Comparison of ENCODE assay signal across 1 cellular context in genomic region chr4:55637272-55637820, GRCh38.
TF ChIP-seq lines count a peak whose summit lies in the region.

No MANE protein-coding gene starts in this region.

TF ChIP-seq in K562, 482 proteins besides CTCF, POLR2A, EP300 and RAD21 (continues in another document):
- TF ChIP-seq TCF7L2 (IDR thresholded peaks at IDR 0.05; ENCODE audit: low read depth, low read length) = no peak
- no peak for TF ChIP-seq ZNF76 (CRISPR knock-in tag; IDR thresholded peaks at IDR 0.05; ENCODE audit: borderline replicate concordance)
- no peak for TF ChIP-seq SMAD4 (CRISPR knock-in tag; conservative IDR thresholded peaks at IDR 0.05)
- TF ChIP-seq NONO (IDR thresholded peaks at IDR 0.05; ENCODE audit: low read depth in 2 of 2, low read length in 1 of 2) = no peak
- TF ChIP-seq RERE (CRISPR knock-in tag; IDR thresholded peaks at IDR 0.05; ENCODE audit: borderline replicate concordance) = no peak
- no peak for TF ChIP-seq COPS2 (conservative IDR thresholded peaks at IDR 0.05)
- TF ChIP-seq NFRKB (IDR thresholded peaks at IDR 0.05; ENCODE audit: low read depth) = peak; percentile 85; the same call in 1 of the 2 replicates
- TF ChIP-seq ZNF584 (CRISPR knock-in tag; IDR thresholded peaks at IDR 0.05; ENCODE audit: low read depth) = peak; percentile 48; the same call in 1 of the 2 replicates
- no peak for TF ChIP-seq REST (CRISPR knock-in tag; IDR thresholded peaks at IDR 0.05; ENCODE audit: low read depth)
- no peak for TF ChIP-seq KLF10 (CRISPR knock-in tag; IDR thresholded peaks at IDR 0.05)
- no peak for TF ChIP-seq CREB3 (tag; conservative IDR thresholded peaks at IDR 0.05; ENCODE audit: low read depth)
- TF ChIP-seq NR2C1 (IDR thresholded peaks at IDR 0.05) = peak; percentile 61
- TF ChIP-seq NR2C1 (tag; IDR thresholded peaks at IDR 0.05) = peak; percentile 72
- no peak for TF ChIP-seq ZBTB2 (IDR thresholded peaks at IDR 0.05)
- TF ChIP-seq GABPA (tag; conservative IDR thresholded peaks at IDR 0.05; ENCODE audit: low read depth) = no peak
- TF ChIP-seq SAFB2 (IDR thresholded peaks at IDR 0.05; ENCODE audit: borderline replicate concordance, low read depth, low read length, severe bottlenecking) = no peak
- no peak for TF ChIP-seq EP400 (IDR thresholded peaks at IDR 0.05)
- no peak for TF ChIP-seq BCOR (IDR thresholded peaks at IDR 0.05)
- TF ChIP-seq POLR2H (tag; IDR thresholded peaks at IDR 0.05; ENCODE audit: low read depth) = peak; percentile 42; the same call in 1 of the 2 replicates
- no peak for TF ChIP-seq NCOA2 (IDR thresholded peaks at IDR 0.05; ENCODE audit: partially characterized antibody in 2 of 2)
- no peak for TF ChIP-seq TFAM (CRISPR knock-in tag; conservative IDR thresholded peaks at IDR 0.05)
- TF ChIP-seq ZFP36 (IDR thresholded peaks at IDR 0.05; ENCODE audit: low read depth, low read length, partially characterized antibody) = no peak
- no peak for TF ChIP-seq ZNF511 (CRISPR knock-in tag; IDR thresholded peaks at IDR 0.05)
- no peak for TF ChIP-seq ZNF436 (CRISPR knock-in tag; IDR thresholded peaks at IDR 0.05)
- TF ChIP-seq U2AF2 (optimal IDR thresholded peaks at IDR 0.05; ENCODE audit: low read depth, low read length) = no peak
- 0 out of 2 replicates have a peak, but pooled peaks have one; percentile 17 for TF ChIP-seq L3MBTL2 (IDR thresholded peaks at IDR 0.05)
- no peak for TF ChIP-seq ZNF134 (CRISPR knock-in tag; conservative IDR thresholded peaks at IDR 0.05)
- peak; percentile 91 for TF ChIP-seq PRDM10 (IDR thresholded peaks at IDR 0.05; ENCODE audit: partially characterized antibody)
- TF ChIP-seq POLR2AphosphoS5 (IDR thresholded peaks at IDR 0.05; ENCODE audit: control insufficient read depth, insufficient read depth, low read depth, low read length) = peak; percentile 35; the same call in 1 of the 2 replicates
- TF ChIP-seq MAX (CRISPR knock-in tag; IDR thresholded peaks at IDR 0.05) = no peak
- no peak for TF ChIP-seq HOMEZ (CRISPR knock-in tag; IDR thresholded peaks at IDR 0.05)
- peak; percentile 7; the same call in 1 of the 2 replicates for TF ChIP-seq ZNF24 (IDR thresholded peaks at IDR 0.05)
- TF ChIP-seq ARHGAP35 (IDR thresholded peaks at IDR 0.05; ENCODE audit: partially characterized antibody) = no peak
- no peak for TF ChIP-seq USF1 (CRISPR knock-in tag; IDR thresholded peaks at IDR 0.05)
- no peak; the same call in 1 of the 2 replicates for TF ChIP-seq ELF1 (tag; IDR thresholded peaks at IDR 0.05)
- TF ChIP-seq ZNF583 (CRISPR knock-in tag; IDR thresholded peaks at IDR 0.05) = no peak
- TF ChIP-seq ETV1 (tag; conservative IDR thresholded peaks at IDR 0.05; ENCODE audit: low read depth) = peak; percentile 16; the same call in 1 of the 2 replicates
- TF ChIP-seq HMGXB4 (CRISPR knock-in tag; IDR thresholded peaks at IDR 0.05) = no peak
- peak; percentile 82; the same call in 1 of the 2 replicates for TF ChIP-seq GTF2E2 (tag; IDR thresholded peaks at IDR 0.05)
- no peak for TF ChIP-seq CBFA2T3 (IDR thresholded peaks at IDR 0.05)
- TF ChIP-seq CSDE1 (IDR thresholded peaks at IDR 0.05) = no peak
